10 cellular contexts compared by ENCODE assay signal in the genomic region with DNA sequence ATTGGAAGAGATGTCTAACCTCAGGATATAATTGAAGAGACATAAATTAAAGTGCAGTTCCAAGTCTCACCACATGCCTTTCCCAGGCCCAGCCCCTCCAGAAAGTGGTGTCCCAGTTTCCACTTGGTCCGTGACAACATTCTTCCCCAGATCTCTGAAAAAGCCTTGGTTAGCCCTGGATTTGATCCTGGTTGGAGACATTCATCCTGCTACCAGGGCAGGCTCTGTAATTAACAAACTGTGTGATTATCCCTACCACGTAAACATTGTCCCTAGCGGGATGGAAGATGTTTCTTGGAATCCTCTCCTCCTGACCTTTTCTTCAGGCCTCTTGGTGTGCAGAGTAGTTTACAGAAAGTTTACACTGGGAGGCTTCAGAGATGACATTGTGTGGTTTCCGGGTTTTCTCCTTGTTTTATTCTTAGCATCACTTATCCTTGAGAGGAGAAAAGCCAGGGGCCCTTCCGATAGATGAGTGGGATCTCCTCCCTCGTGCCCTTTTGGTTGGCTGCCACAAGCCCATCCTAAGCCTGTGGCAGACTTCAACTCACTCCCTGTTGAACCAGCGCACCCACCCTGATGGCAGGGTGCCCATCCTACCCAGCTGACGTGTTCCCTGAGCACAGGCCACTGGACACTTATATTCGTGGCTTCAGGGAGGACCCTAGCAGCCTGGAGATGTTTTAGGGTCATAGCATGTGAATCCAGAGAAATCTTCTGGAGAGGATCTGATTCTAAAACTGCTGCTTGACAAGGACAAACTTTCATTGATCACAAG.
DNase-seq lines count a peak whose midpoint lies in the region; ATAC-seq and TF ChIP-seq lines count a peak whose summit lies in the region.
"Had no signal": no experiment of that assay in that cellular context is flagged by ENCODE, and none has a peak within 500 bp of the region (broad histone marks: within the 10 kb centered on the region; RNA-seq: fewer than 3 reads in every experiment).

No MANE protein-coding gene starts in this region.

- no peak for TF ChIP-seq RAD21 in SK-N-SH (IDR thresholded peaks at IDR 0.05; ENCODE audit: low read length)

- no peaks in the 10 kb centered on the region for H3K9me3 ChIP-seq in SK-N-SH
- H3K9me3 ChIP-seq in thyroid gland = no peaks in the 10 kb centered on the region

- DNase-seq in DMS53 (lab: John Stamatoyannopoulos, UW) = peak; percentile 30
- no peak for DNase-seq in DMS53 treated with DMSO at 0.1 percent for 48 hours (lab: John Stamatoyannopoulos, UW; ENCODE audit: unreplicated experiment)
- peak; percentile 59 for DNase-seq in SK-N-SH
- DNase-seq in fibroblast of pulmonary artery (ENCODE audit: low read depth) = peak; percentile 12
- peak; percentile 29 to 32 for DNase-seq in thyroid gland
- DNase-seq in NCI-H1092 (lab: John Stamatoyannopoulos, UW) = no peak
- DNase-seq in NCI-H1694 (lab: John Stamatoyannopoulos, UW) = no peak
- DNase-seq: activated CD8-positive, alpha-beta memory T cell treated with anti-CD3 and anti-CD28 coated beads for 24 hours; stimulated activated CD4-positive, alpha-beta T cell treated with anti-CD3 and anti-CD28 coated beads, Interleukin-1b, Interleukin-23, amount 100 ng/mL, for 48 hours had no signal

- H3K36me3 ChIP-seq in SK-N-SH (replicated peaks in 1 of 2; ENCODE audit: control insufficient read depth in 1 of 2, insufficient read depth in 2 of 2, low read length in 1 of 2) (no peaks in the 10 kb centered on the region), thyroid gland (no peaks in the 10 kb centered on the region)

- TF ChIP-seq POLR2A in thyroid gland (IDR thresholded peaks at IDR 0.05) = no peak

- CTCF ChIA-PET in SK-N-SH (lab: Yijun Ruan, JAX) = interaction anchor here (1.0 to 4.1 kb wide), 3 partner anchors 16 to 29 kb away, joined by 3 to 16 read pairs (median 6); no protein-coding TSS in a partner anchor

- WGBS in SK-N-SH (ENCODE audit: low lambda C conversion rate) = 89% methylated on average over 8 of the region's 9 CpGs
- WGBS in thyroid gland, 2 donors = 73 to 76% methylated on average over 9 of the region's 9 CpGs

- H3K4me1 ChIP-seq in SK-N-SH (ENCODE audit: control insufficient read depth in 1 of 2, insufficient read depth in 2 of 2, low read depth in 1 of 2, low read length in 1 of 2) (no peaks in the 10 kb centered on the region; a peak in 1 of 4 replicates), thyroid gland (peaks cover 1 to 13% of the 10 kb centered on the region in 2 donors)

- no peak overlapping the region for H3K4me2 ChIP-seq in SK-N-SH

- H3K27me3 ChIP-seq in SK-N-SH (ENCODE audit: insufficient read depth) = no peaks in the 10 kb centered on the region
- H3K27me3 ChIP-seq in thyroid gland = no peaks in the 10 kb centered on the region

- H3K79me2 ChIP-seq in SK-N-SH (ENCODE audit: insufficient read depth) = no peaks in the 10 kb centered on the region

- H3K4me3 ChIP-seq in SK-N-SH (ENCODE audit: low read depth in 2 of 2, low read length in 1 of 2) (no peak overlapping the region), fibroblast of pulmonary artery (replicated peaks; ENCODE audit: low read depth, low read length) (no peak overlapping the region), thyroid gland (replicated peaks in 1 of 3) (no peak overlapping the region)

- H2AFZ ChIP-seq in SK-N-SH (ENCODE audit: low read depth) = no peak overlapping the region

- POLR2A ChIA-PET in SK-N-SH (lab: Yijun Ruan, JAX) = no interaction called here

- H3K9ac ChIP-seq in SK-N-SH = no peak overlapping the region

- H3K27ac ChIP-seq in SK-N-SH (ENCODE audit: low read depth in 2 of 2, low read length in 1 of 2) = no peak overlapping the region
- H3K27ac ChIP-seq in thyroid gland = no peak overlapping the region

- H3F3A ChIP-seq in SK-N-SH (replicated peaks; ENCODE audit: insufficient read depth) = no peaks in the 10 kb centered on the region

- intact Hi-C loops in thyroid gland (cut with DNase I) = no loop called here

- ATAC-seq in HG03460 (IDR thresholded peaks at IDR 0.05; ENCODE audit: unreplicated experiment) = no peak

- no peaks in the 10 kb centered on the region for H3K9me2 ChIP-seq in SK-N-SH

- TF ChIP-seq EP300 in SK-N-SH (IDR thresholded peaks at IDR 0.05; ENCODE audit: borderline replicate concordance in 1 of 2, low read depth in 1 of 2, low read length in 1 of 2) = no peak

- H4K20me1 ChIP-seq in SK-N-SH (ENCODE audit: insufficient read depth) = no peaks in the 10 kb centered on the region

- TF ChIP-seq CTCF in SK-N-SH (IDR thresholded peaks at IDR 0.05) (peak; percentile 54), fibroblast of pulmonary artery (IDR thresholded peaks at IDR 0.05; ENCODE audit: low read length, missing control alignments) (peak; percentile 44), thyroid gland (IDR thresholded peaks at IDR 0.05) (peak; percentile 19 to 57 (median 50))

TF ChIP-seq in SK-N-SH, 30 proteins besides CTCF, POLR2A, EP300 and RAD21:
- TF ChIP-seq MEF2A (IDR thresholded peaks at IDR 0.05; ENCODE audit: borderline replicate concordance, low read depth) = no peak
- TF ChIP-seq NRF1 (IDR thresholded peaks at IDR 0.05; ENCODE audit: low read depth, low read length) = no peak
- TF ChIP-seq JUND (IDR thresholded peaks at IDR 0.05) = no peak
- no peak for TF ChIP-seq FOSL2 (IDR thresholded peaks at IDR 0.05; ENCODE audit: borderline replicate concordance, low read depth)
- TF ChIP-seq, protein P1, sequence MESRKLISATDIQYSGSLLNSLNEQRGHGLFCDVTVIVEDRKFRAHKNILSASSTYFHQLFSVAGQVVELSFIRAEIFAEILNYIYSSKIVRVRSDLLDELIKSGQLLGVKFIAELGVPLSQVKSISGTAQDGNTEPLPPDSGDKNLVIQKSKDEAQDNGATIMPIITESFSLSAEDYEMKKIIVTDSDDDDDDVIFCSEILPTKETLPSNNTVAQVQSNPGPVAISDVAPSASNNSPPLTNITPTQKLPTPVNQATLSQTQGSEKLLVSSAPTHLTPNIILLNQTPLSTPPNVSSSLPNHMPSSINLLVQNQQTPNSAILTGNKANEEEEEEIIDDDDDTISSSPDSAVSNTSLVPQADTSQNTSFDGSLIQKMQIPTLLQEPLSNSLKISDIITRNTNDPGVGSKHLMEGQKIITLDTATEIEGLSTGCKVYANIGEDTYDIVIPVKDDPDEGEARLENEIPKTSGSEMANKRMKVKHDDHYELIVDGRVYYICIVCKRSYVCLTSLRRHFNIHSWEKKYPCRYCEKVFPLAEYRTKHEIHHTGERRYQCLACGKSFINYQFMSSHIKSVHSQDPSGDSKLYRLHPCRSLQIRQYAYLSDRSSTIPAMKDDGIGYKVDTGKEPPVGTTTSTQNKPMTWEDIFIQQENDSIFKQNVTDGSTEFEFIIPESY (IDR thresholded peaks at IDR 0.05; ENCODE audit: borderline replicate concordance, low read depth) = no peak
- TF ChIP-seq POLR2AphosphoS5 (IDR thresholded peaks at IDR 0.05; ENCODE audit: low read depth, low read length) = no peak
- TF ChIP-seq RCOR1 (IDR thresholded peaks at IDR 0.05; ENCODE audit: low read length) = no peak
- TF ChIP-seq FOXM1 (IDR thresholded peaks at IDR 0.05; ENCODE audit: low read depth) = no peak
- TF ChIP-seq, protein P2, sequence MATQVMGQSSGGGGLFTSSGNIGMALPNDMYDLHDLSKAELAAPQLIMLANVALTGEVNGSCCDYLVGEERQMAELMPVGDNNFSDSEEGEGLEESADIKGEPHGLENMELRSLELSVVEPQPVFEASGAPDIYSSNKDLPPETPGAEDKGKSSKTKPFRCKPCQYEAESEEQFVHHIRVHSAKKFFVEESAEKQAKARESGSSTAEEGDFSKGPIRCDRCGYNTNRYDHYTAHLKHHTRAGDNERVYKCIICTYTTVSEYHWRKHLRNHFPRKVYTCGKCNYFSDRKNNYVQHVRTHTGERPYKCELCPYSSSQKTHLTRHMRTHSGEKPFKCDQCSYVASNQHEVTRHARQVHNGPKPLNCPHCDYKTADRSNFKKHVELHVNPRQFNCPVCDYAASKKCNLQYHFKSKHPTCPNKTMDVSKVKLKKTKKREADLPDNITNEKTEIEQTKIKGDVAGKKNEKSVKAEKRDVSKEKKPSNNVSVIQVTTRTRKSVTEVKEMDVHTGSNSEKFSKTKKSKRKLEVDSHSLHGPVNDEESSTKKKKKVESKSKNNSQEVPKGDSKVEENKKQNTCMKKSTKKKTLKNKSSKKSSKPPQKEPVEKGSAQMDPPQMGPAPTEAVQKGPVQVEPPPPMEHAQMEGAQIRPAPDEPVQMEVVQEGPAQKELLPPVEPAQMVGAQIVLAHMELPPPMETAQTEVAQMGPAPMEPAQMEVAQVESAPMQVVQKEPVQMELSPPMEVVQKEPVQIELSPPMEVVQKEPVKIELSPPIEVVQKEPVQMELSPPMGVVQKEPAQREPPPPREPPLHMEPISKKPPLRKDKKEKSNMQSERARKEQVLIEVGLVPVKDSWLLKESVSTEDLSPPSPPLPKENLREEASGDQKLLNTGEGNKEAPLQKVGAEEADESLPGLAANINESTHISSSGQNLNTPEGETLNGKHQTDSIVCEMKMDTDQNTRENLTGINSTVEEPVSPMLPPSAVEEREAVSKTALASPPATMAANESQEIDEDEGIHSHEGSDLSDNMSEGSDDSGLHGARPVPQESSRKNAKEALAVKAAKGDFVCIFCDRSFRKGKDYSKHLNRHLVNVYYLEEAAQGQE (IDR thresholded peaks at IDR 0.05; ENCODE audit: low read depth, low read length) = no peak
- no peak for TF ChIP-seq MXI1 (IDR thresholded peaks at IDR 0.05; ENCODE audit: low read depth, low read length)
- TF ChIP-seq, protein P3, sequence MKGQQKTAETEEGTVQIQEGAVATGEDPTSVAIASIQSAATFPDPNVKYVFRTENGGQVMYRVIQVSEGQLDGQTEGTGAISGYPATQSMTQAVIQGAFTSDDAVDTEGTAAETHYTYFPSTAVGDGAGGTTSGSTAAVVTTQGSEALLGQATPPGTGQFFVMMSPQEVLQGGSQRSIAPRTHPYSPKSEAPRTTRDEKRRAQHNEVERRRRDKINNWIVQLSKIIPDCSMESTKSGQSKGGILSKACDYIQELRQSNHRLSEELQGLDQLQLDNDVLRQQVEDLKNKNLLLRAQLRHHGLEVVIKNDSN (IDR thresholded peaks at IDR 0.05; ENCODE audit: borderline replicate concordance, low read depth) = no peak
- TF ChIP-seq GABPA (IDR thresholded peaks at IDR 0.05; ENCODE audit: low read depth) = no peak
- no peak for TF ChIP-seq YY1 (IDR thresholded peaks at IDR 0.05; ENCODE audit: low read depth)

Comparison
In these comparisons a context has a peak if more than half of its experiments do, and no peak if none do; other contexts are left out.
1. DNase-seq: peak in DMS53 (single experiment), SK-N-SH (single experiment), fibroblast of pulmonary artery (single experiment) and thyroid gland (2 of 2); none in DMS53 treated with DMSO at 0.1 percent for 48 hours (single experiment), NCI-H1092 (single experiment) and NCI-H1694 (single experiment).
2. Peak in every context shown above with its lines, with median percentiles within 50 percentile points of each other: CTCF ChIP-seq.